17 cellular contexts compared by ENCODE assay signal in genomic region chr12:31519525-31519924, GRCh38.
DNase-seq lines count a peak whose midpoint lies in the region; ATAC-seq and TF ChIP-seq lines count a peak whose summit lies in the region.
"Had no signal": no experiment of that assay in that cellular context is flagged by ENCODE, and none has a peak within 500 bp of the region (broad histone marks: within the 10 kb centered on the region; RNA-seq: fewer than 3 reads in every experiment).

No MANE protein-coding gene starts in this region.

- peak overlapping the region; percentile 74 for H3K27ac ChIP-seq in ectodermal cell (ENCODE audit: insufficient read depth, low read depth, low read length, poor library complexity, severe bottlenecking)

- no peaks in the 10 kb centered on the region for H3K36me3 ChIP-seq in NT2/D1 (ENCODE audit: insufficient read depth, insufficient read length, low read length)
- no peaks in the 10 kb centered on the region for H3K36me3 ChIP-seq in ectodermal cell (ENCODE audit: control insufficient read depth, insufficient read depth, low read length)

- peaks cover 40% of the 10 kb centered on the region for H3K4me1 Mint-ChIP-seq in nephron
- H3K4me1 Mint-ChIP-seq in activated CD8-positive, alpha-beta memory T cell treated with anti-CD3 and anti-CD28 coated beads, Interleukin-2, amount 10 ng/mL, durations not matched to agents 7 days and 5 days = no peaks in the 10 kb centered on the region

- H3K36me3 Mint-ChIP-seq in nephron (ENCODE audit: low read depth) = no peaks in the 10 kb centered on the region
- H3K36me3 Mint-ChIP-seq in activated CD8-positive, alpha-beta memory T cell treated with anti-CD3 and anti-CD28 coated beads, Interleukin-2, amount 10 ng/mL, durations not matched to agents 7 days and 5 days = no peaks in the 10 kb centered on the region

- DNase-seq in EH (ENCODE audit: low read depth) (peak; percentile 64), NT2/D1 (ENCODE audit: low read depth, low spot score) (no peak), HK-2 (ENCODE audit: unreplicated experiment) (no peak)
- no peak for DNase-seq in activated CD8-positive, alpha-beta memory T cell treated with anti-CD3 and anti-CD28 coated beads, Interleukin-2, amount 10 ng/mL, durations not matched to agents 7 days and 5 days
- DNase-seq in activated CD4-positive, alpha-beta T cell treated with anti-CD3 and anti-CD28 coated beads for 1 hour = no peak
- DNase-seq: activated CD4-positive, alpha-beta T cell treated with anti-CD3 and anti-CD28 coated beads, Interleukin-2, amount 50 U/mL, for 1 hour; activated naive CD8-positive, alpha-beta T cell treated with anti-CD3 and anti-CD28 coated beads, Interleukin-2, amount 50 U/mL, for 24 hours; activated T-cell treated with anti-CD3 and anti-CD28 coated beads, Interleukin-2, amount 50 U/mL, for 24 hours; AML-193; NCI-H2029 treated with DMSO at 0.1 percent for 48 hours; stimulated activated naive CD8-positive, alpha-beta T cell treated with anti-CD3 and anti-CD28 coated beads, Interleukin-15, Interleukin-2, amounts not matched to agents 100 U/mL and 50 U/mL, for 24 hours had no signal

- peak overlapping the region; percentile 46 for H3K9ac ChIP-seq in NT2/D1 (ENCODE audit: insufficient read length, low read depth)

- peak overlapping the region; percentile 85 to 92 (median 92) for H3K27ac Mint-ChIP-seq in nephron
- no peak overlapping the region for H3K27ac Mint-ChIP-seq in activated CD8-positive, alpha-beta memory T cell treated with anti-CD3 and anti-CD28 coated beads, Interleukin-2, amount 10 ng/mL, durations not matched to agents 7 days and 5 days
- H3K27ac Mint-ChIP-seq: activated naive CD8-positive, alpha-beta T cell treated with anti-CD3 and anti-CD28 coated beads, Interleukin-2, amount 50 U/mL, for 24 hours; activated T-cell treated with anti-CD3 and anti-CD28 coated beads, Interleukin-2, amount 50 U/mL, for 24 hours; T-helper 2 cell treated with Interferon-gamma antibody and Interleukin-4, amounts not matched to agents 5 μg/mL and 100 μg/mL, for 36 hours had no signal

- no peaks in the 10 kb centered on the region for H3K9me3 ChIP-seq in NT2/D1 (ENCODE audit: insufficient read depth, low read length)
- no peaks in the 10 kb centered on the region for H3K9me3 ChIP-seq in ectodermal cell (ENCODE audit: control insufficient read depth, low read length)

- H3K4me1 ChIP-seq in NT2/D1 (ENCODE audit: insufficient read depth, insufficient read length) (peaks cover 12% of the 10 kb centered on the region), ectodermal cell (ENCODE audit: control insufficient read depth, insufficient read depth, low read length) (peaks cover 29% of the 10 kb centered on the region)

- H3K4me3 Mint-ChIP-seq in nephron = no peak overlapping the region
- no peak overlapping the region for H3K4me3 Mint-ChIP-seq in activated CD8-positive, alpha-beta memory T cell treated with anti-CD3 and anti-CD28 coated beads, Interleukin-2, amount 10 ng/mL, durations not matched to agents 7 days and 5 days
- H3K4me3 Mint-ChIP-seq: activated naive CD8-positive, alpha-beta T cell treated with anti-CD3 and anti-CD28 coated beads, Interleukin-2, amount 50 U/mL, for 24 hours; activated T-cell treated with anti-CD3 and anti-CD28 coated beads, Interleukin-2, amount 50 U/mL, for 24 hours; neural crest cell; T-helper 2 cell treated with Interferon-gamma antibody and Interleukin-4, amounts not matched to agents 5 μg/mL and 100 μg/mL, for 36 hours had no signal

- H3K4me3 ChIP-seq in NT2/D1 (ENCODE audit: insufficient read length, low read depth) (no peak overlapping the region), ectodermal cell (ENCODE audit: insufficient read depth, low read depth, low read length) (no peak overlapping the region)

- CTCF ChIA-PET in activated CD8-positive, alpha-beta memory T cell treated with anti-CD3 and anti-CD28 coated beads, Interleukin-2, amount 10 ng/mL, durations not matched to agents 7 days and 5 days (lab: Charles Lee) = no interaction called here

- no peaks in the 10 kb centered on the region for H3K27me3 Mint-ChIP-seq in nephron (ENCODE audit: low read depth)
- peaks cover 16% of the 10 kb centered on the region for H3K27me3 Mint-ChIP-seq in activated CD8-positive, alpha-beta memory T cell treated with anti-CD3 and anti-CD28 coated beads, Interleukin-2, amount 10 ng/mL, durations not matched to agents 7 days and 5 days
- H3K27me3 Mint-ChIP-seq: activated naive CD8-positive, alpha-beta T cell treated with anti-CD3 and anti-CD28 coated beads, Interleukin-2, amount 50 U/mL, for 24 hours; activated T-cell treated with anti-CD3 and anti-CD28 coated beads, Interleukin-2, amount 50 U/mL, for 24 hours had no signal

- no peaks in the 10 kb centered on the region for H3K9me3 Mint-ChIP-seq in nephron
- no peaks in the 10 kb centered on the region for H3K9me3 Mint-ChIP-seq in activated CD8-positive, alpha-beta memory T cell treated with anti-CD3 and anti-CD28 coated beads, Interleukin-2, amount 10 ng/mL, durations not matched to agents 7 days and 5 days (ENCODE audit: low read depth)
- H3K9me3 Mint-ChIP-seq: activated naive CD8-positive, alpha-beta T cell treated with anti-CD3 and anti-CD28 coated beads, Interleukin-2, amount 50 U/mL, for 24 hours; activated T-cell treated with anti-CD3 and anti-CD28 coated beads, Interleukin-2, amount 50 U/mL, for 24 hours; neural crest cell; T-helper 2 cell treated with Interferon-gamma antibody and Interleukin-4, amounts not matched to agents 5 μg/mL and 100 μg/mL, for 36 hours had no signal

- H3K27me3 ChIP-seq in NT2/D1 (ENCODE audit: insufficient read depth, insufficient read length) (no peaks in the 10 kb centered on the region), ectodermal cell (ENCODE audit: control insufficient read depth, insufficient read depth, low read length, poor library complexity, severe bottlenecking) (no peaks in the 10 kb centered on the region)

- TF ChIP-seq CTCF in nephron (IDR thresholded peaks at IDR 0.05; ENCODE audit: unreplicated experiment in 3 of 3) = no peak

- no peak for ATAC-seq in activated CD8-positive, alpha-beta memory T cell treated with anti-CD3 and anti-CD28 coated beads, Interleukin-2, amount 10 ng/mL, durations not matched to agents 7 days and 5 days
- no peak for ATAC-seq in GM21447 (IDR thresholded peaks at IDR 0.05; ENCODE audit: unreplicated experiment)
- ATAC-seq: activated naive CD8-positive, alpha-beta T cell treated with anti-CD3 and anti-CD28 coated beads, Interleukin-2, amount 50 U/mL, for 24 hours; sciatic nerve; stimulated activated naive CD8-positive, alpha-beta T cell treated with anti-CD3 and anti-CD28 coated beads, Interleukin-15, Interleukin-2, amounts not matched to agents 100 U/mL and 50 U/mL, for 24 hours had no signal
